Comparison of ENCODE assay signal across 13 cellular contexts in the genomic region with DNA sequence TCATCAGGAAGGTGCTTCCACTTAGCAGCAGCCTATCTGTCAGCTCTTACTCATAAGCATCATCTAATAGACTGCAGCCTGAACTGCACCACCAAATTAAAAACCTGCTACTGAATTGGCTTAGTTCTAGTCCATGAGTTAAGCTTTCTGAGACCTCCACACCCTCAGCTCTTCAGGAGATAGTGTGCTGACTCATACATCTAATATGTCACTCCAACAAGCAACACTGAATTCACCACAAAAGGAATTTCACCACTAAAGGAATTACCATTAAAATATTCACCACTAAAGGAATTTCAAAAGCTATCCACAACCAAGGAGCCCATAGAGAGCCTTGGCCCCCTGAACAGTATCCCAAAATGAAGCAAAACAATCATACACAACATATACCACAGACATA.
DNase-seq lines count a peak whose midpoint lies in the region; TF ChIP-seq lines count a peak whose summit lies in the region.
"Had no signal": no experiment of that assay in that cellular context is flagged by ENCODE, and none has a peak within 500 bp of the region (broad histone marks: within the 10 kb centered on the region; RNA-seq: fewer than 3 reads in every experiment).

No MANE protein-coding gene starts in this region.

- H4K8ac ChIP-seq in mesendoderm (ENCODE audit: low read depth, low read length), result no peak overlapping the region

- H3K79me1 ChIP-seq in mesendoderm (ENCODE audit: low read length), result peaks cover 3% of the 10 kb centered on the region

- DNase-seq in ELR (ENCODE audit: low read depth), result peak; percentile 5
- peak; percentile 39 to 58 for DNase-seq in SJSA1 (ENCODE audit: low read depth in 1 of 2, low spot score in 2 of 2)
- DNase-seq in epithelial cell of esophagus (ENCODE audit: low read depth), result peak; percentile 43
- DNase-seq in mesendoderm, result peak; percentile 88
- no peak for DNase-seq in HK-2 (ENCODE audit: unreplicated experiment)
- no peak for DNase-seq in NCI-H2171 treated with DMSO at 0.1 percent for 48 hours (lab: John Stamatoyannopoulos, UW)
- DNase-seq in MV-4-11 (lab: John Stamatoyannopoulos, UW), result no peak
- DNase-seq in SK-N-DZ (ENCODE audit: low spot score), result no peak
- DNase-seq: activated T-cell treated with anti-CD3 and anti-CD28 coated beads, Interleukin-2, amount 50 U/mL, for 48 hours; mucosa of descending colon; NCI-H187 treated with DMSO at 0.1 percent for 48 hours; NCI-H524 had no signal

- peak overlapping the region; percentile 35 for H2BK5ac ChIP-seq in mesendoderm (ENCODE audit: low read length)

- H3K56ac ChIP-seq in mesendoderm (ENCODE audit: low read length), result no peak overlapping the region

- no peak overlapping the region for H3K23ac ChIP-seq in mesendoderm (ENCODE audit: low read length)

- no peaks in the 10 kb centered on the region for H3K79me2 ChIP-seq in mesendoderm (ENCODE audit: control insufficient read depth, insufficient read depth, low read length)

- no peak for TF ChIP-seq CTCF in epithelial cell of esophagus (IDR thresholded peaks at IDR 0.05; ENCODE audit: insufficient read depth, low read depth, low read length, missing control alignments)

- no peak overlapping the region for H3K4ac ChIP-seq in mesendoderm (ENCODE audit: low read depth, low read length)

- no peak overlapping the region for H2AK5ac ChIP-seq in mesendoderm (ENCODE audit: low read length)

- no peak overlapping the region for H3K4me3 ChIP-seq in SJSA1
- no peak overlapping the region for H3K4me3 ChIP-seq in epithelial cell of esophagus (ENCODE audit: low read length)
- H3K4me3 ChIP-seq in mesendoderm (ENCODE audit: low read length), result no peak overlapping the region
- H3K4me3 ChIP-seq: mucosa of descending colon had no signal

- peak overlapping the region; percentile 15 for H2BK120ac ChIP-seq in mesendoderm (ENCODE audit: low read depth, low read length)

- no peaks in the 10 kb centered on the region for H3K9me3 ChIP-seq in SJSA1 (replicated peaks)

- no peaks in the 10 kb centered on the region for H3K27me3 ChIP-seq in SJSA1 (replicated peaks)
- H3K27me3 ChIP-seq in mesendoderm (ENCODE audit: insufficient read depth, low read length, poor library complexity), result no peaks in the 10 kb centered on the region

- H3K9ac ChIP-seq in mesendoderm (ENCODE audit: low read length), result no peak overlapping the region

- H3K4me2 ChIP-seq in mesendoderm (ENCODE audit: low read length), result no peak overlapping the region

- H3K27ac ChIP-seq in SJSA1 (0 out of 2 replicates have a peak overlapping the region, but pooled peaks have one; percentile 22), mesendoderm (ENCODE audit: low read depth, low read length) (peak overlapping the region; percentile 55)
- H3K27ac ChIP-seq: HL-60 had no signal

- H2BK15ac ChIP-seq in mesendoderm (replicated peaks; ENCODE audit: low read depth), result no peak overlapping the region

- H3K18ac ChIP-seq in mesendoderm (ENCODE audit: low read length), result peak overlapping the region; percentile 20

- H3K4me1 ChIP-seq in SJSA1 (replicated peaks) (peaks cover 4% of the 10 kb centered on the region; the same call in 1 of the 2 replicates), mesendoderm (ENCODE audit: control insufficient read depth, low read depth, low read length) (peaks cover 4% of the 10 kb centered on the region)

- H4K5ac ChIP-seq in mesendoderm (ENCODE audit: low read length), result no peak overlapping the region

- H3K36me3 ChIP-seq in SJSA1 (no peaks in the 10 kb centered on the region), mesendoderm (ENCODE audit: control insufficient read depth, insufficient read depth, low read length) (no peaks in the 10 kb centered on the region)

Comparison
In these comparisons a context has a peak if more than half of its experiments do, and no peak if none do; other contexts are left out.
1. DNase-seq: peak in ELR (single experiment), SJSA1 (2 of 2), epithelial cell of esophagus (single experiment) and mesendoderm (single experiment); none in HK-2 (single experiment), NCI-H2171 treated with DMSO at 0.1 percent for 48 hours (single experiment), MV-4-11 (single experiment) and SK-N-DZ (single experiment).